In genomic region chr5:76938177-76938576, GRCh38 we compare ENCODE assay signal across 33 cellular contexts. TPM values are rescaled to one million over a fixed set of nuclear protein-coding genes. Genes with fewer than 3 reads are reported as not detected.
"Had no signal": no experiment of that assay in that cellular context is flagged by ENCODE, and none has a peak within 500 bp of the region (broad histone marks: within the 10 kb centered on the region; RNA-seq: fewer than 3 reads in every experiment).

No MANE protein-coding gene starts in this region.

- H2AFZ ChIP-seq: parathyroid adenoma had no signal

- H3K9me3 Mint-ChIP-seq: activated CD4-positive, alpha-beta memory T cell treated with anti-CD3 and anti-CD28 coated beads, Interleukin-2, amount 10 ng/mL, durations not matched to agents 7 days and 5 days; activated CD4-positive, alpha-beta T cell treated with anti-CD3 and anti-CD28 coated beads, Interleukin-2, amount 10 ng/mL, durations not matched to agents 7 days and 5 days had no signal

- ATAC-seq: left lung; lower lobe of right lung; naive thymus-derived CD8-positive, alpha-beta T cell; psoas muscle had no signal

- H3K4me1 Mint-ChIP-seq: activated CD4-positive, alpha-beta T cell treated with anti-CD3 and anti-CD28 coated beads, Interleukin-2, amount 10 ng/mL, durations not matched to agents 7 days and 5 days; naive thymus-derived CD8-positive, alpha-beta T cell had no signal

- DNase-seq: activated CD4-positive, alpha-beta memory T cell treated with anti-CD3 and anti-CD28 coated beads, Interleukin-2, amount 10 ng/mL, durations not matched to agents 7 days and 5 days; activated CD4-positive, alpha-beta T cell treated with anti-CD3 and anti-CD28 coated beads for 1 hour; activated CD4-positive, alpha-beta T cell treated with anti-CD3 and anti-CD28 coated beads, Interleukin-2, amount 10 ng/mL, durations not matched to agents 7 days and 5 days; activated naive CD4-positive, alpha-beta T cell treated with Interleukin-2 at 50 U/mL for 16 hours; activated T-cell treated with anti-CD3 and anti-CD28 coated beads, Interleukin-2, amount 50 U/mL, for 48 hours; cerebellar nuclear complex; colonic mucosa; effector CD8-positive, alpha-beta T cell; esophagus squamous epithelium; foreskin melanocyte; left lung; lower lobe of right lung; mesenchymal stem cell; naive thymus-derived CD8-positive, alpha-beta T cell; occipital lobe; psoas muscle; sigmoid colon; small intestine; stimulated activated CD4-positive, alpha-beta T cell treated with anti-CD3 and anti-CD28 coated beads, Interleukin-4, amount 100 ng/mL, for 24 hours; stimulated activated naive CD4-positive, alpha-beta T cell; T-helper 2 cell; testis had no signal

- H3K36me3 Mint-ChIP-seq: activated naive CD8-positive, alpha-beta T cell; brain; naive thymus-derived CD8-positive, alpha-beta T cell had no signal

- H3K4me3 Mint-ChIP-seq: activated CD4-positive, alpha-beta memory T cell treated with anti-CD3 and anti-CD28 coated beads, Interleukin-2, amount 10 ng/mL, durations not matched to agents 7 days and 5 days; activated CD4-positive, alpha-beta T cell treated with anti-CD3 and anti-CD28 coated beads, Interleukin-2, amount 10 ng/mL, durations not matched to agents 7 days and 5 days; activated naive CD8-positive, alpha-beta T cell; brain; naive thymus-derived CD8-positive, alpha-beta T cell; neural crest cell had no signal

- H3K27ac ChIP-seq: ascending aorta, cardiac muscle cell, colonic mucosa, epithelial cell of prostate, esophagus squamous epithelium, left lung, lower lobe of right lung, parathyroid adenoma, psoas muscle, sigmoid colon, testis had no signal

- H3K79me2 ChIP-seq: parathyroid adenoma had no signal

- H3K4me3 ChIP-seq: ascending aorta, cardiac muscle cell, colonic mucosa, esophagus squamous epithelium, left lung, lower lobe of right lung, psoas muscle, sigmoid colon, testis had no signal

- H3K27ac Mint-ChIP-seq: activated CD4-positive, alpha-beta memory T cell treated with anti-CD3 and anti-CD28 coated beads, Interleukin-2, amount 10 ng/mL, durations not matched to agents 7 days and 5 days; activated CD4-positive, alpha-beta T cell treated with anti-CD3 and anti-CD28 coated beads, Interleukin-2, amount 10 ng/mL, durations not matched to agents 7 days and 5 days; activated naive CD8-positive, alpha-beta T cell; brain; naive thymus-derived CD8-positive, alpha-beta T cell had no signal

- H3K4me1 ChIP-seq: ascending aorta, colonic mucosa, esophagus squamous epithelium, left lung, lower lobe of right lung, parathyroid adenoma, psoas muscle, sigmoid colon, testis had no signal

- H3K9ac ChIP-seq: parathyroid adenoma had no signal

- H3K36me3 ChIP-seq: ascending aorta, cardiac muscle cell, colonic mucosa, esophagus squamous epithelium, left lung, lower lobe of right lung, sigmoid colon had no signal

- H3K9me3 ChIP-seq: ascending aorta, colonic mucosa, esophagus squamous epithelium, left lung, lower lobe of right lung, psoas muscle, sigmoid colon, testis had no signal

- H3K27me3 ChIP-seq: ascending aorta, cardiac muscle cell, colonic mucosa, esophagus squamous epithelium, left lung, sigmoid colon, testis had no signal

- FAIRE-seq: endometrium, islet of Langerhans, small intestine, urothelium cell line had no signal

RNA-seq across cellular contexts. Expression of gene CRHBP, which starts 14.7 kb away (rescaled TPM):
- total RNA-seq: dermis microvascular lymphatic vessel endothelial cell; naive thymus-derived CD8-positive, alpha-beta T cell had no signal
